In genomic region chrX:9562851-9563250, GRCh38 we compare ENCODE assay signal across 13 cellular contexts.
DNase-seq lines count a peak whose midpoint lies in the region; ATAC-seq and TF ChIP-seq lines count a peak whose summit lies in the region.
"Had no signal": no experiment of that assay in that cellular context is flagged by ENCODE, and none has a peak within 500 bp of the region (broad histone marks: within the 10 kb centered on the region; RNA-seq: fewer than 3 reads in every experiment).

No MANE protein-coding gene starts in this region.

- in situ Hi-C loops in astrocyte of the cerebellum (cut with HindIII; ENCODE audit: low sequenced_read_pairs) = no loop called here

- H3K36me3 ChIP-seq in left ventricle myocardium inferior (no peaks in the 10 kb centered on the region), testis (ENCODE audit: low read depth, missing control alignments) (no peaks in the 10 kb centered on the region)

- H3K4me1 Mint-ChIP-seq in HFFc6 (ENCODE audit: low read depth) = peaks cover 32% of the 10 kb centered on the region

- H3K27me3 ChIP-seq in left ventricle myocardium inferior (ENCODE audit: low read depth) (no peaks in the 10 kb centered on the region), testis (no peaks in the 10 kb centered on the region), dorsolateral prefrontal cortex (peaks cover 0 to 31% (median 0%) of the 10 kb centered on the region in 45 donors)

- H3K4me3 ChIP-seq in astrocyte of the cerebellum (ENCODE audit: low read depth, low read length) (no peak overlapping the region), left ventricle myocardium inferior (no peak overlapping the region), testis (no peak overlapping the region), dorsolateral prefrontal cortex (no peak overlapping the region)

- WGBS in testis, 2 donors = 49 to 57% methylated on average over 8 of the region's 8 CpGs

- TF ChIP-seq CTCF in HFFc6 (IDR thresholded peaks at IDR 0.05) = no peak
- no peak for TF ChIP-seq CTCF in astrocyte of the cerebellum (IDR thresholded peaks at IDR 0.05; ENCODE audit: low read depth, low read length, missing control alignments)
- TF ChIP-seq CTCF in left ventricle myocardium inferior (IDR thresholded peaks at IDR 0.05; ENCODE audit: borderline replicate concordance) = no peak
- no peak for TF ChIP-seq CTCF in testis (IDR thresholded peaks at IDR 0.05)
- TF ChIP-seq CTCF in dorsolateral prefrontal cortex (IDR thresholded peaks at IDR 0.05 in 54 of 56, conservative IDR thresholded peaks at IDR 0.05 in 2 of 56; ENCODE audit: low read depth in 1 of 56, partially characterized antibody in 56 of 56) = no peak

- H3K9me3 Mint-ChIP-seq in HFFc6 = no peaks in the 10 kb centered on the region
- H3K9me3 Mint-ChIP-seq: dendritic cell treated with granulocyte-macrophage colony-stimulating factor and Interleukin-4, amounts not matched to agents 40 ng/mL and 50 ng/mL, for 4 days had no signal

- DNase-seq in HFFc6 (peak; percentile 82), astrocyte of the cerebellum (ENCODE audit: low read depth) (peak; percentile 85), left ventricle myocardium inferior (no peak), testis (peak; percentile 45), dorsolateral prefrontal cortex (no peak), ecto neural progenitor cell (ENCODE audit: low spot score) (no peak)
- DNase-seq: GF-D8, immature natural killer cell, NCI-H69, T-helper 2 cell had no signal

- intact Hi-C loops in left ventricle myocardium inferior (cut with micrococcal nuclease) = no loop called here
- intact Hi-C loops in testis (cut with DNase I; ENCODE audit: low total_unique reads) = no loop called here
- intact Hi-C loops in dorsolateral prefrontal cortex (cut with DNase I) = no loop called here

- no peak for TF ChIP-seq POLR2A in testis (IDR thresholded peaks at IDR 0.05)

- no peaks in the 10 kb centered on the region for H3K9me3 ChIP-seq in left ventricle myocardium inferior (replicated peaks)
- H3K9me3 ChIP-seq in testis = no peaks in the 10 kb centered on the region

- peaks cover 39% of the 10 kb centered on the region for H3K4me1 ChIP-seq in left ventricle myocardium inferior
- no peaks in the 10 kb centered on the region for H3K4me1 ChIP-seq in testis

- H3K27ac ChIP-seq in left ventricle myocardium inferior (replicated peaks) (peak overlapping the region; percentile 54), testis (no peak overlapping the region), dorsolateral prefrontal cortex (no peak overlapping the region)

- H3K36me3 Mint-ChIP-seq in HFFc6 (ENCODE audit: low read depth) = peaks cover 13% of the 10 kb centered on the region; the same call in 1 of the 2 replicates
- H3K36me3 Mint-ChIP-seq: immature natural killer cell had no signal

- no peak for ATAC-seq in HG02970 (IDR thresholded peaks at IDR 0.05; ENCODE audit: low FRiP score, unreplicated experiment)

- peak overlapping the region; percentile 79 for H3K4me3 Mint-ChIP-seq in HFFc6
- H3K4me3 Mint-ChIP-seq: dendritic cell treated with granulocyte-macrophage colony-stimulating factor and Interleukin-4, amounts not matched to agents 40 ng/mL and 50 ng/mL, for 4 days; immature natural killer cell had no signal

- H3K27ac Mint-ChIP-seq in HFFc6 = peak overlapping the region; percentile 87
- H3K27ac Mint-ChIP-seq: dendritic cell treated with granulocyte-macrophage colony-stimulating factor and Interleukin-4, amounts not matched to agents 40 ng/mL and 50 ng/mL, for 4 days; progenitor cell of endocrine pancreas had no signal

- H3K27me3 Mint-ChIP-seq in HFFc6 (ENCODE audit: insufficient read depth) = no peaks in the 10 kb centered on the region
- H3K27me3 Mint-ChIP-seq: dendritic cell treated with granulocyte-macrophage colony-stimulating factor and Interleukin-4, amounts not matched to agents 40 ng/mL and 50 ng/mL, for 4 days; progenitor cell of endocrine pancreas had no signal

Comparison
In these comparisons a context has a peak if more than half of its experiments do, and no peak if none do; other contexts are left out.
1. DNase-seq: peak in HFFc6 (single experiment), astrocyte of the cerebellum (single experiment) and testis (single experiment); none in left ventricle myocardium inferior (single experiment), dorsolateral prefrontal cortex (0 of 10) and ecto neural progenitor cell (single experiment).